6 cellular contexts compared by ENCODE assay signal in genomic region chr21:34404742-34405141, GRCh38. TPM values are rescaled to one million over a fixed set of nuclear protein-coding genes. Genes with fewer than 3 reads are reported as not detected.
"Had no signal": no experiment of that assay in that cellular context is flagged by ENCODE, and none has a peak within 500 bp of the region (broad histone marks: within the 10 kb centered on the region; RNA-seq: fewer than 3 reads in every experiment).

No MANE protein-coding gene starts in this region.

RNA-seq across cellular contexts. Expression of gene SMIM34, which starts 19.0 kb away (rescaled TPM):
- total RNA-seq: GM23248, H1, H4, H7, H9, HFFc6 had no signal
- polyA plus RNA-seq: GM23248, H1 had no signal

RNA-seq across cellular contexts. Expression of gene KCNE2, which starts 40.9 kb away (rescaled TPM):
- total RNA-seq: GM23248, H4, H7, H9, HFFc6 had no signal
